8 cellular contexts compared by ENCODE assay signal in the genomic region with DNA sequence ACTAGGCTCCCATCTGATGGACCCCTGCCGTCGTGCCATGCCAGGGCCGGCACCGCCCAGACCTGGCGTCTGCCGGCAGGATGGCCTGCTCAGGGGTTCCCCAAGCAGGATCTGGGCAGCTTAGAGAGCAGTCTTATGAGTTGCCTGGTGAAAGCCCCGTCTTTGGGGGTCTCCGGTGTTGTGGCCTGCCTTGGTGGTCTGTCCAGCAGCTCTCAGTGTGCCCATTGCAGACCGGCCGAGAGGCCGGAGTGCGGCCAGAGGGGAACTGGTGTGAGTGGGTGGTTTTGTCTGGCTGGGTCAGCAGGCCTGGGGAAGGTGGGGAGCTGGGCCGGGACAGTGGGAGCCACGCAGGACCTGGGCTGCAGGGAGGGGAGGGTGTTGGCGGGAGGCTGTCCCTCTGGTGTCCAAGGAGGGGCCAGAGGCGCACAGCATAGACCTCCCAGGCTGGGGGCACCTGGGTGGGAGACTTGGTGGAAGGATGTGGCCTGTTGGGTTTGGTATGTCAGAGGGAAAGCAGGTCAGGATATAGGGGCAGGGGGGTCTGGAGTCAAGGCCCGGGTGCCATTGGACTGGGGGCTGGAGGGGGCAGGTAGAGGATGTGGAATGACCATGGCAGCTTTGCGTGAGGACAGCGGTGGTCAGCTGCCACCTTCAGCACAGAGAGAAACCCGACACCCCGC. TPM values are rescaled to one million over a fixed set of nuclear protein-coding genes. Genes with fewer than 3 reads are reported as not detected.
DNase-seq lines count a peak whose midpoint lies in the region; ATAC-seq, FAIRE-seq and TF ChIP-seq lines count a peak whose summit lies in the region.
"Had no signal": no experiment of that assay in that cellular context is flagged by ENCODE, and none has a peak within 500 bp of the region (broad histone marks: within the 10 kb centered on the region; RNA-seq: fewer than 3 reads in every experiment).

No MANE protein-coding gene starts in this region.

- H3K4me1 Mint-ChIP-seq in central memory CD8-positive, alpha-beta T cell: peaks cover 16% of the 10 kb centered on the region
- peaks cover 9% of the 10 kb centered on the region for H3K4me1 Mint-ChIP-seq in activated CD4-positive, alpha-beta memory T cell treated with anti-CD3 and anti-CD28 coated beads, Interleukin-2, amount 10 ng/mL, durations not matched to agents 7 days and 5 days

- 83% methylated on average over 2 of the region's 21 CpGs for WGBS in right lobe of liver (ENCODE audit: insufficient coverage, low coverage, low lambda C conversion rate, missing lambda C conversion rate)
- WGBS in suprapubic skin: 36% methylated on average over 18 of the region's 21 CpGs

- H3K79me2 ChIP-seq in KMS-11 (ENCODE audit: insufficient read depth, low read depth): no peaks in the 10 kb centered on the region

- TF ChIP-seq POLR2A in right lobe of liver (IDR thresholded peaks at IDR 0.05) (no peak), suprapubic skin (IDR thresholded peaks at IDR 0.05) (no peak), GM12892 (IDR thresholded peaks at IDR 0.05; ENCODE audit: low read depth, low read length) (no peak)

- H3K27me3 ChIP-seq in KMS-11 (ENCODE audit: insufficient read depth, low read depth) (peaks cover 44% of the 10 kb centered on the region), right lobe of liver (no peaks in the 10 kb centered on the region), suprapubic skin (peaks cover 45% of the 10 kb centered on the region)

- H3K4me3 Mint-ChIP-seq in central memory CD8-positive, alpha-beta T cell: peak overlapping the region; percentile 75
- no peak overlapping the region for H3K4me3 Mint-ChIP-seq in activated CD4-positive, alpha-beta memory T cell treated with anti-CD3 and anti-CD28 coated beads, Interleukin-2, amount 10 ng/mL, durations not matched to agents 7 days and 5 days

- H3K4me1 ChIP-seq in KMS-11 (ENCODE audit: low read depth, poor library complexity, severe bottlenecking) (no peaks in the 10 kb centered on the region), right lobe of liver (peaks cover 0 to 4% (median 0%) of the 10 kb centered on the region in 4 donors), suprapubic skin (peaks cover 90% of the 10 kb centered on the region)

- H3K9ac ChIP-seq in KMS-11: no peak overlapping the region

- H3K9me3 ChIP-seq in right lobe of liver: no peaks in the 10 kb centered on the region
- H3K9me3 ChIP-seq in suprapubic skin: no peaks in the 10 kb centered on the region

- H4K20me1 ChIP-seq in KMS-11 (ENCODE audit: insufficient read depth): no peaks in the 10 kb centered on the region

- peaks cover 75% of the 10 kb centered on the region for H3K27me3 Mint-ChIP-seq in central memory CD8-positive, alpha-beta T cell
- peaks cover 44% of the 10 kb centered on the region for H3K27me3 Mint-ChIP-seq in activated CD4-positive, alpha-beta memory T cell treated with anti-CD3 and anti-CD28 coated beads, Interleukin-2, amount 10 ng/mL, durations not matched to agents 7 days and 5 days

- ATAC-seq in central memory CD8-positive, alpha-beta T cell (replicated peaks; ENCODE audit: extremely low read depth, poor library complexity, severe bottlenecking): no peak
- ATAC-seq in right lobe of liver: no peak
- no peak for ATAC-seq in HG03342 (IDR thresholded peaks at IDR 0.05; ENCODE audit: unreplicated experiment)

- H2AFZ ChIP-seq in KMS-11 (ENCODE audit: low read depth): no peak overlapping the region

- H3K36me3 Mint-ChIP-seq in central memory CD8-positive, alpha-beta T cell (ENCODE audit: insufficient read depth): peaks cover 3% of the 10 kb centered on the region
- no peaks in the 10 kb centered on the region for H3K36me3 Mint-ChIP-seq in activated CD4-positive, alpha-beta memory T cell treated with anti-CD3 and anti-CD28 coated beads, Interleukin-2, amount 10 ng/mL, durations not matched to agents 7 days and 5 days (ENCODE audit: low read depth)

- H3K27ac Mint-ChIP-seq in central memory CD8-positive, alpha-beta T cell (ENCODE audit: low read depth): no peak overlapping the region
- no peak overlapping the region for H3K27ac Mint-ChIP-seq in activated CD4-positive, alpha-beta memory T cell treated with anti-CD3 and anti-CD28 coated beads, Interleukin-2, amount 10 ng/mL, durations not matched to agents 7 days and 5 days

- no peak overlapping the region for H3K27ac ChIP-seq in KMS-11
- no peak overlapping the region for H3K27ac ChIP-seq in right lobe of liver
- peak overlapping the region; percentile 88 for H3K27ac ChIP-seq in suprapubic skin

- intact Hi-C loops in right lobe of liver (cut with DNase I): no loop called here

- CTCF ChIA-PET in activated CD4-positive, alpha-beta memory T cell treated with anti-CD3 and anti-CD28 coated beads, Interleukin-2, amount 10 ng/mL, durations not matched to agents 7 days and 5 days (lab: Charles Lee): no interaction called here

- no peak for DNase-seq in central memory CD8-positive, alpha-beta T cell (ENCODE audit: low spot score in 2 of 2)
- peak in 1 of 3 donors; percentile 52 for DNase-seq in right lobe of liver
- peak in 1 of 2 donors; percentile 64 for DNase-seq in suprapubic skin (ENCODE audit: low spot score in 2 of 2)
- no peak for DNase-seq in activated CD4-positive, alpha-beta memory T cell treated with anti-CD3 and anti-CD28 coated beads, Interleukin-2, amount 10 ng/mL, durations not matched to agents 7 days and 5 days
- DNase-seq in GM12892 (ENCODE audit: insufficient read length): no peak
- DNase-seq: activated CD4-positive, alpha-beta T cell treated with anti-CD3 and anti-CD28 coated beads for 4 hours had no signal

- H3K36me3 ChIP-seq in KMS-11 (ENCODE audit: insufficient read depth): no peaks in the 10 kb centered on the region
- no peaks in the 10 kb centered on the region for H3K36me3 ChIP-seq in right lobe of liver
- no peaks in the 10 kb centered on the region for H3K36me3 ChIP-seq in suprapubic skin

- no peak overlapping the region for H3K4me3 ChIP-seq in KMS-11 (IDR thresholded peaks at IDR 0.05; ENCODE audit: insufficient read depth, low read depth, low read length)
- H3K4me3 ChIP-seq in right lobe of liver: peak overlapping the region; percentile 16 to 51 (median 35)
- peak overlapping the region; percentile 74 for H3K4me3 ChIP-seq in suprapubic skin

- 0 out of 2 replicates have a peak overlapping the region, but pooled peaks have one; percentile 33 for H3K4me2 ChIP-seq in KMS-11

- no peak for FAIRE-seq in GM12892 (lab: Jason Lieb, UNC)

- no peaks in the 10 kb centered on the region for H3K9me3 Mint-ChIP-seq in central memory CD8-positive, alpha-beta T cell
- H3K9me3 Mint-ChIP-seq in activated CD4-positive, alpha-beta memory T cell treated with anti-CD3 and anti-CD28 coated beads, Interleukin-2, amount 10 ng/mL, durations not matched to agents 7 days and 5 days: no peaks in the 10 kb centered on the region

- TF ChIP-seq EP300 in suprapubic skin (IDR thresholded peaks at IDR 0.05): no peak

- TF ChIP-seq CTCF in KMS-11 (conservative IDR thresholded peaks at IDR 0.05; ENCODE audit: low read depth, low read length) (no peak), right lobe of liver (IDR thresholded peaks at IDR 0.05) (no peak), suprapubic skin (IDR thresholded peaks at IDR 0.05) (no peak)

- POLR2A ChIA-PET in activated CD4-positive, alpha-beta memory T cell treated with anti-CD3 and anti-CD28 coated beads, Interleukin-2, amount 10 ng/mL, durations not matched to agents 7 days and 5 days (lab: Charles Lee): no interaction called here

RNA-seq across cellular contexts. Expression of a gene that starts 16.5 kb away (rescaled TPM):
- total RNA-seq in right lobe of liver: 10 to 100 TPM; 20.7 to 44.5 (median 27.8) TPM
- total RNA-seq in suprapubic skin: 100 to 1,000 TPM; 130 to 164 (median 145) TPM
- total RNA-seq in activated CD4-positive, alpha-beta memory T cell treated with anti-CD3 and anti-CD28 coated beads, Interleukin-2, amount 10 ng/mL, durations not matched to agents 7 days and 5 days: 1 to 10 TPM; 5.8 to 7.9 TPM
- 0.34 TPM for polyA plus RNA-seq in GM12892 (2012; ENCODE audit: missing spikeins)
